1 cellular context compared by ENCODE assay signal in the genomic region with DNA sequence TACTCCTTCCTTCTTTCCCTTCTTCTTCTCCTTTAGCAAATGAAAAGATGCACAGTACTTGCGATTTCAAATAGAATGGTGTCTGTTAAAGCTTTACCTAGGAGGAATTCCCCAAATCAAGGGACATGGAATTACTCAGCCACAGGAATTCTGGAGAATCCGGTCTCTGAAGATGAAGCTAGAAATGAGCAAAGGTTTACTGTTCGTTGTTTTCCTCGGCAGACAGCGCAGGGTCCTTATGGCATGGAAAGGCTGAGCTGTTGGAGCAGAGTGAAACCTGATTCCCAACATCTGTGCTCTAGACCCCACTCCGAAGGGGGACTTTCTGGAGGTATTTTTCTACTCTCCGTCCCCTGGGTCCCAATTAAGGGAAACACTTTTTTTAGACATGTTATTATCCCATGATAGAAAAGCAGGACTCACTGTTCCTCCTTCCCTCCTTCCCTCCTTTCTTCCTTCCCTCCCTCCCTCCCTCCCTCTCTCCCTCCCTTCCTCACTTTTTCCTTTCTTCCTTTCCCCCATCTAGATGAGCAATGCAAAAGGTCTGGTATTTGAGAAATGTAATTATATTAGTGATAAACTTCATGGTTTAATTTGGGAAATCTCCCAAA.
TF ChIP-seq lines count a peak whose summit lies in the region.

No MANE protein-coding gene starts in this region.

TF ChIP-seq in H1, 55 proteins besides CTCF, POLR2A, EP300 and RAD21:
- TF ChIP-seq CHD1 (IDR thresholded peaks at IDR 0.05; ENCODE audit: low read depth, low read length) = no peak
- TF ChIP-seq BRCA1 (IDR thresholded peaks at IDR 0.05; ENCODE audit: low read depth, low read length) = no peak
- TF ChIP-seq JUND (IDR thresholded peaks at IDR 0.05; ENCODE audit: low read length) = no peak
- no peak for TF ChIP-seq ZNF274 (IDR thresholded peaks at IDR 0.05; ENCODE audit: borderline replicate concordance, extremely low read depth, low read length)
- TF ChIP-seq CREB1 (IDR thresholded peaks at IDR 0.05) = no peak
- TF ChIP-seq, protein P1, sequence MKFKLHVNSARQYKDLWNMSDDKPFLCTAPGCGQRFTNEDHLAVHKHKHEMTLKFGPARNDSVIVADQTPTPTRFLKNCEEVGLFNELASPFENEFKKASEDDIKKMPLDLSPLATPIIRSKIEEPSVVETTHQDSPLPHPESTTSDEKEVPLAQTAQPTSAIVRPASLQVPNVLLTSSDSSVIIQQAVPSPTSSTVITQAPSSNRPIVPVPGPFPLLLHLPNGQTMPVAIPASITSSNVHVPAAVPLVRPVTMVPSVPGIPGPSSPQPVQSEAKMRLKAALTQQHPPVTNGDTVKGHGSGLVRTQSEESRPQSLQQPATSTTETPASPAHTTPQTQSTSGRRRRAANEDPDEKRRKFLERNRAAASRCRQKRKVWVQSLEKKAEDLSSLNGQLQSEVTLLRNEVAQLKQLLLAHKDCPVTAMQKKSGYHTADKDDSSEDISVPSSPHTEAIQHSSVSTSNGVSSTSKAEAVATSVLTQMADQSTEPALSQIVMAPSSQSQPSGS (IDR thresholded peaks at IDR 0.05; ENCODE audit: low read length) = no peak
